Comparison of ENCODE assay signal across 10 cellular contexts in genomic region chr22:29314537-29315285, GRCh38. TPM values are rescaled to one million over a fixed set of nuclear protein-coding genes. Genes with fewer than 3 reads are reported as not detected.
A peak's percentile ranks its signal among the peaks of the same experiment; 100 is the strongest.
DNase-seq lines count a peak whose midpoint lies in the region; ATAC-seq lines count a peak whose summit lies in the region.
"Had no signal": no experiment of that assay in that cellular context is flagged by ENCODE, and none has a peak within 500 bp of the region (broad histone marks: within the 10 kb centered on the region; RNA-seq: fewer than 3 reads in every experiment).

No MANE protein-coding gene starts in this region.

- no peaks in the 10 kb centered on the region for H3K9me3 ChIP-seq in right cardiac atrium (ENCODE audit: control insufficient read depth, low read length)
- H3K9me3 ChIP-seq: pancreas had no signal

- H3K27ac ChIP-seq in right cardiac atrium (ENCODE audit: low read length) (no peak overlapping the region), skin epidermis (no peak overlapping the region)
- H3K27ac ChIP-seq: pancreas had no signal

- ATAC-seq in right cardiac atrium (no peak), HG03039 (IDR thresholded peaks at IDR 0.05; ENCODE audit: unreplicated experiment) (no peak)
- ATAC-seq: pancreas had no signal

- H3K4me3 ChIP-seq in right cardiac atrium (ENCODE audit: low read length) (peak overlapping the region; percentile 48), skin epidermis (peak overlapping the region in 5 of 7 experiments; percentile 13 to 34 (median 20))

- H3K4me1 ChIP-seq in right cardiac atrium (ENCODE audit: control insufficient read depth, insufficient read depth, low read length): peaks cover 17% of the 10 kb centered on the region

- DNase-seq in NCI-H2227 (lab: John Stamatoyannopoulos, UW; ENCODE audit: unreplicated experiment): peak; percentile 13
- no peak for DNase-seq in NCI-H2227 treated with DMSO at 0.1 percent for 48 hours (lab: John Stamatoyannopoulos, UW)
- peak; percentile 37 for DNase-seq in SW480 (ENCODE audit: low spot score)
- DNase-seq in right cardiac atrium: peak; percentile 26 to 67 (median 50)
- DNase-seq in NCI-H2029 treated with DMSO at 0.1 percent for 48 hours (lab: John Stamatoyannopoulos, UW): no peak
- no peak for DNase-seq in NCI-H1694 (lab: John Stamatoyannopoulos, UW)

- intact Hi-C loops in right cardiac atrium (cut with DNase I): no loop called here

- H3K27me3 ChIP-seq in right cardiac atrium (ENCODE audit: control insufficient read depth, insufficient read depth): no peaks in the 10 kb centered on the region

- WGBS in right cardiac atrium: 3% methylated on average over 69 of the region's 69 CpGs

RNA-seq across cellular contexts. Expression of gene RASL10A, which starts 0.8 kb away (rescaled TPM):
- 1 to 10 TPM; 1.1 to 2.9 (median 1.6) TPM for total RNA-seq in right cardiac atrium
- polyA plus RNA-seq in right cardiac atrium: 1.2 TPM
- total RNA-seq: NCI-H460 had no signal

RNA-seq across cellular contexts. Expression of gene GAS2L1, which starts 8.3 kb away (rescaled TPM):
- 10 to 100 TPM; 17.1 to 25.7 (median 22.6) TPM for total RNA-seq in right cardiac atrium
- polyA plus RNA-seq in right cardiac atrium: 16.9 TPM

RNA-seq across cellular contexts. Expression of gene EWSR1, which starts 46.6 kb away (rescaled TPM):
- total RNA-seq in right cardiac atrium: 100 to 1,000 TPM; 136 to 162 (median 151) TPM
- 119 TPM for polyA plus RNA-seq in right cardiac atrium

RNA-seq across cellular contexts. Expression of gene RHBDD3, which starts 46.9 kb away (rescaled TPM):
- total RNA-seq in right cardiac atrium: 10 to 100 TPM; 16.8 to 19.3 (median 17.8) TPM
- 20.8 TPM for polyA plus RNA-seq in right cardiac atrium

Comparison
In these comparisons a context has a peak if more than half of its experiments do, and no peak if none do; other contexts are left out.
1. DNase-seq: peak in NCI-H2227 (single experiment), SW480 (single experiment) and right cardiac atrium (3 of 3); none in NCI-H2227 treated with DMSO at 0.1 percent for 48 hours (single experiment), NCI-H2029 treated with DMSO at 0.1 percent for 48 hours (single experiment) and NCI-H1694 (single experiment).